ENCODE assay signal across 13 cellular contexts in the genomic region with DNA sequence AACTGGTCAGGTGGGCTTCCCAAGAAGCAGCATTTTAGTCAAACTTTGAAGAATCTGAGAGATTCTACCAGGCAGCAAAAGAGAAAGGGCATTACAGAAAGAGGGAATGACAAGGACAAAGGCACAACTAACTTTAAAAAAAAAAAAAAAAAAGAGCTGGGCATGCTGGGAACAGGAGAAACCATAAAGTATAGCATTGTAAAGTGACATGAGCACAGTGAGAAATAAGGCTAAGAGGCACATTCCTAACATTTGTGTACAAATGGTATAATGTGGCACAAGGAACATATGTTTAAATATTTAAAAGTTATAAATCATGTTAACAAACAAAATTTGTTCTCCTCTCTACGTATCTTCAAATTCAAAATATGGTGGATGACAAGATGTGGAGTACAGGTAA.
"Had no signal": no experiment of that assay in that cellular context is flagged by ENCODE, and none has a peak within 500 bp of the region (broad histone marks: within the 10 kb centered on the region; RNA-seq: fewer than 3 reads in every experiment).

No MANE protein-coding gene starts in this region.

- H3K27ac ChIP-seq: stomach, thoracic aorta had no signal

- H3K4me3 Mint-ChIP-seq: brain; dendritic cell treated with granulocyte-macrophage colony-stimulating factor and Interleukin-4, amounts not matched to agents 40 ng/mL and 50 ng/mL, for 4 days; nephron progenitor cell; WTC11 had no signal

- H3K27ac Mint-ChIP-seq: brain; dendritic cell treated with granulocyte-macrophage colony-stimulating factor and Interleukin-4, amounts not matched to agents 40 ng/mL and 50 ng/mL, for 4 days; nephron progenitor cell; WTC11 had no signal

- ATAC-seq: left cardiac atrium, WTC11 had no signal

- H3K4me1 ChIP-seq: stomach had no signal

- H3K4me3 ChIP-seq: lung, stomach, thoracic aorta had no signal

- H3K36me3 ChIP-seq: stomach, thoracic aorta had no signal

- H3K27me3 Mint-ChIP-seq: dendritic cell treated with granulocyte-macrophage colony-stimulating factor and Interleukin-4, amounts not matched to agents 40 ng/mL and 50 ng/mL, for 4 days had no signal

- H3K27me3 ChIP-seq: stomach had no signal

- H3K36me3 Mint-ChIP-seq: brain had no signal

- DNase-seq: activated CD4-positive, alpha-beta T cell treated with anti-CD3 and anti-CD28 coated beads, Interleukin-2, amount 50 U/mL, for 1 hour; activated naive CD4-positive, alpha-beta T cell treated with anti-CD3 and anti-CD28 coated beads, Interleukin-2, amount 50 U/mL, for 16 hours; amniotic stem cell; left cardiac atrium; nephron progenitor cell; stimulated activated CD4-positive, alpha-beta T cell treated with anti-CD3 and anti-CD28 coated beads, Interleukin-15, amount 100 ng/mL, for 24 hours; stimulated activated CD4-positive, alpha-beta T cell treated with anti-CD3 and anti-CD28 coated beads, Interleukin-4, amount 100 ng/mL, for 24 hours; stomach had no signal

- H3K4me1 Mint-ChIP-seq: brain, nephron progenitor cell, WTC11 had no signal
